ENCODE assay signal across 13 cellular contexts in the genomic region with DNA sequence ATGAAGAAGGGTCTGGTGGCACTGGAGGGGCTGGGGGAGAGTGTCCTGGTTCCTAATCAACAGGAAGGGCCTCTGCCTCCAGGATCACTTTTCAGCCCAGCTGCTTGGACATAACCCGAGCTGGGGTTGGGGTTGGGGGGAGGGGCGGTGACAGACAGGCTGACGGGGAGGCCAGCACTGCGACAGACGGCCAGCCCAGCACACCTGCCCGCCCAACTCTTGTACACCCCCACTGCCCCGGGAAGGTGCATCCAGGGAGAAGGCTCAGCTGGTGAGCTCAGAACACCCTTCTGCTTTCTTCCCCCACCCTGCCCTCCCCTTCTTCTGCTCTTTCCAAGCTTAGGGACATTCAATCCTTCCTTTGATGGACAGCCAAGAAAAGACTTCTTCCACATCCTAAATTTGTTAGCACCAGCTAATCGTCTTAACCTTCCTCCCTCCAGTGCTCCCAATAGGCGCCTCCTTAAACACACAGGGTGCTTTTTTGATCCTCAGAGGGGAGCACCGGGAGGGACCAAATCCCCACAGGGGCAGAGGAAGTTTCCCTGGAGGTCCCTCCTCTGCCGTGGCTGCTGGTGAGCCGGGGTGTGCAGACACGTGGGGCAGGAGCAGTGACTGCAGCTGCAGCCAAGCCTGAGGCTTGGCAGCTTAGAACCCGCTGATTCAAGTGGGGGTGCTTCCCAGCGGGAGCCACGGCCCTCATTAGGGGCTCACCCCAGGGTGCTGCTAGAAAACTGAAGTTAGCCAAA. TPM values are rescaled to one million over a fixed set of nuclear protein-coding genes. Genes with fewer than 3 reads are reported as not detected.
DNase-seq lines count a peak whose midpoint lies in the region; ATAC-seq, FAIRE-seq and TF ChIP-seq lines count a peak whose summit lies in the region.
"Had no signal": no experiment of that assay in that cellular context is flagged by ENCODE, and none has a peak within 500 bp of the region (broad histone marks: within the 10 kb centered on the region; RNA-seq: fewer than 3 reads in every experiment).

No MANE protein-coding gene starts in this region.

- H3K27ac Mint-ChIP-seq in astrocyte (ENCODE audit: unreplicated experiment): peak overlapping the region; percentile 62
- H3K27ac Mint-ChIP-seq in activated CD4-positive, alpha-beta T cell treated with anti-CD3 and anti-CD28 coated beads, Interleukin-2, amount 10 ng/mL, durations not matched to agents 24 days and 14 days: no peak overlapping the region
- H3K27ac Mint-ChIP-seq: activated naive CD8-positive, alpha-beta T cell treated with anti-CD3 and anti-CD28 coated beads, Interleukin-2, amount 50 U/mL, for 24 hours had no signal

- intact Hi-C loops in IMR-90 (cut with micrococcal nuclease): no loop called here
- intact Hi-C loops in activated CD4-positive, alpha-beta T cell treated with anti-CD3 and anti-CD28 coated beads, Interleukin-2, amount 10 ng/mL, durations not matched to agents 24 days and 14 days (cut with micrococcal nuclease): no loop called here

- peak overlapping the region; percentile 29 for H2BK20ac ChIP-seq in IMR-90 (ENCODE audit: low read depth, low read length)

- peak overlapping the region; percentile 49 for H3K14ac ChIP-seq in IMR-90 (replicated peaks; ENCODE audit: low read depth, low read length)

- H3K4me2 ChIP-seq in IMR-90 (ENCODE audit: low read depth, low read length): peak overlapping the region; percentile 53
- H3K4me2 ChIP-seq in astrocyte (ENCODE audit: low read length): peak overlapping the region; percentile 55

- H2BK5ac ChIP-seq in IMR-90 (ENCODE audit: low read depth, low read length, poor library complexity, severe bottlenecking): peak overlapping the region; percentile 21

- H2BK15ac ChIP-seq in IMR-90 (ENCODE audit: low read depth, low read length): 0 out of 3 replicates have a peak overlapping the region, but pooled peaks have one; percentile 40

- CTCF ChIA-PET in IMR-90 (lab: Yijun Ruan, JAX): no interaction called here

- H3K4me1 Mint-ChIP-seq in astrocyte (ENCODE audit: low read depth, unreplicated experiment): peaks cover 21% of the 10 kb centered on the region
- H3K4me1 Mint-ChIP-seq in activated CD4-positive, alpha-beta T cell treated with anti-CD3 and anti-CD28 coated beads, Interleukin-2, amount 10 ng/mL, durations not matched to agents 24 days and 14 days: no peaks in the 10 kb centered on the region
- H3K4me1 Mint-ChIP-seq: activated naive CD8-positive, alpha-beta T cell treated with anti-CD3 and anti-CD28 coated beads, Interleukin-2, amount 50 U/mL, for 24 hours had no signal

- peak overlapping the region; percentile 18 to 85; a peak in 3 of 4 replicates for H4K8ac ChIP-seq in IMR-90 (ENCODE audit: low read depth in 2 of 2, low read length in 2 of 2)

- H2AK5ac ChIP-seq in IMR-90 (ENCODE audit: low read depth, low read length): peak overlapping the region; percentile 80; the same call in 1 of the 2 replicates

- no peak overlapping the region for H3K27ac ChIP-seq in IMR-90 (ENCODE audit: insufficient read depth, low read length)
- no peak overlapping the region for H3K27ac ChIP-seq in astrocyte (ENCODE audit: low read depth, low read length)
- peak overlapping the region; percentile 0 for H3K27ac ChIP-seq in muscle layer of colon (ENCODE audit: low read depth, low read length)

- in situ Hi-C loops in IMR-90 (cut with MboI; ENCODE audit: low sequenced_read_pairs): no loop called here

- peaks cover 50% of the 10 kb centered on the region for H3K27me3 Mint-ChIP-seq in astrocyte (ENCODE audit: low read depth, unreplicated experiment)
- H3K27me3 Mint-ChIP-seq in activated CD4-positive, alpha-beta T cell treated with anti-CD3 and anti-CD28 coated beads, Interleukin-2, amount 10 ng/mL, durations not matched to agents 24 days and 14 days: peaks cover 16% of the 10 kb centered on the region

- peak; percentile 11; the same call in 1 of the 2 replicates for ATAC-seq in IMR-90 (ENCODE audit: low read depth)
- ATAC-seq in HG03457 (IDR thresholded peaks at IDR 0.05; ENCODE audit: unreplicated experiment): no peak
- ATAC-seq: activated naive CD8-positive, alpha-beta T cell treated with anti-CD3 and anti-CD28 coated beads, Interleukin-2, amount 50 U/mL, for 24 hours had no signal

- H3K27me3 ChIP-seq in IMR-90 (ENCODE audit: control insufficient read depth, insufficient read depth, low read length) (no peaks in the 10 kb centered on the region), astrocyte (ENCODE audit: insufficient read depth, low read length) (no peaks in the 10 kb centered on the region), muscle layer of colon (ENCODE audit: control insufficient read depth in 1 of 2, insufficient read depth in 2 of 2, low read length in 2 of 2) (no peaks in the 10 kb centered on the region)
- H3K27me3 ChIP-seq: BE2C had no signal

- peak overlapping the region; percentile 60 for H4K91ac ChIP-seq in IMR-90 (ENCODE audit: insufficient read depth, low read depth, low read length)

- H3K9ac ChIP-seq in IMR-90 (ENCODE audit: low read depth, low read length): no peak overlapping the region
- H3K9ac ChIP-seq in astrocyte (ENCODE audit: low read length): no peak overlapping the region
- no peak overlapping the region for H3K9ac ChIP-seq in muscle layer of colon (ENCODE audit: low read length)

- no TSS peak for BruUV-seq in IMR-90 (replicated peaks; lab: Mats Ljungman, UMichigan)

- H3K36me3 ChIP-seq in IMR-90 (ENCODE audit: control insufficient read depth, insufficient read depth, low read length): no peaks in the 10 kb centered on the region
- no peaks in the 10 kb centered on the region for H3K36me3 ChIP-seq in astrocyte (ENCODE audit: insufficient read depth, low read length)
- no peaks in the 10 kb centered on the region for H3K36me3 ChIP-seq in muscle layer of colon (ENCODE audit: insufficient read depth, low read length)
- H3K36me3 ChIP-seq: BE2C had no signal

- no peak for TF ChIP-seq POLR2A in IMR-90 (IDR thresholded peaks at IDR 0.05; ENCODE audit: low read depth, low read length)

- 26% methylated on average over 8 of the region's 16 CpGs; no CpG with 5 or more reads in 1 of the 2 experiments for WGBS in IMR-90 (ENCODE audit: extremely low coverage in 2 of 2, insufficient read length in 1 of 2), 2 experiments

- H3K9me3 Mint-ChIP-seq in astrocyte (ENCODE audit: unreplicated experiment): no peaks in the 10 kb centered on the region
- no peaks in the 10 kb centered on the region for H3K9me3 Mint-ChIP-seq in activated CD4-positive, alpha-beta T cell treated with anti-CD3 and anti-CD28 coated beads, Interleukin-2, amount 10 ng/mL, durations not matched to agents 24 days and 14 days
- H3K9me3 Mint-ChIP-seq: activated naive CD8-positive, alpha-beta T cell treated with anti-CD3 and anti-CD28 coated beads, Interleukin-2, amount 50 U/mL, for 24 hours had no signal

- no peaks in the 10 kb centered on the region for H3K9me3 ChIP-seq in IMR-90 (ENCODE audit: control insufficient read depth, insufficient read depth, low read length)
- no peaks in the 10 kb centered on the region for H3K9me3 ChIP-seq in astrocyte (ENCODE audit: insufficient read depth, low read depth, low read length)
- H3K9me3 ChIP-seq in muscle layer of colon (ENCODE audit: low read length): no peaks in the 10 kb centered on the region
- H3K9me3 ChIP-seq: BE2C had no signal

- peak overlapping the region; percentile 91 for H2AK9ac ChIP-seq in IMR-90 (replicated peaks; ENCODE audit: low read depth, low read length, poor library complexity)

- no peaks in the 10 kb centered on the region for H3K36me3 Mint-ChIP-seq in astrocyte (ENCODE audit: low read depth, unreplicated experiment)
- no peaks in the 10 kb centered on the region for H3K36me3 Mint-ChIP-seq in activated CD4-positive, alpha-beta T cell treated with anti-CD3 and anti-CD28 coated beads, Interleukin-2, amount 10 ng/mL, durations not matched to agents 24 days and 14 days (ENCODE audit: low read depth)

- peak overlapping the region; percentile 90 for H3K4ac ChIP-seq in IMR-90 (ENCODE audit: low read depth, low read length)

- peaks cover 29 to 85% of the 10 kb centered on the region in 2 experiments for H3K79me1 ChIP-seq in IMR-90 (ENCODE audit: low read depth in 1 of 2, low read length in 2 of 2)

- no peak for FAIRE-seq in astrocyte (lab: Jason Lieb, UNC)
- FAIRE-seq: TTC549 had no signal

- DNase-seq in AG08396 (ENCODE audit: low spot score) (peak; percentile 55), IMR-90 (peak; percentile 27), astrocyte (ENCODE audit: low read depth) (no peak), kidney glomerular epithelial cell (lab: John Stamatoyannopoulos, UW) (no peak)
- no peak for DNase-seq in activated CD4-positive, alpha-beta T cell treated with anti-CD3 and anti-CD28 coated beads, Interleukin-2, amount 10 ng/mL, durations not matched to agents 24 days and 14 days
- DNase-seq in effector CD8-positive, alpha-beta T cell (lab: John Stamatoyannopoulos, UW): no peak
- DNase-seq: activated naive CD8-positive, alpha-beta T cell treated with anti-CD3 and anti-CD28 coated beads, Interleukin-2, amount 50 U/mL, for 24 hours; stimulated activated CD4-positive, alpha-beta T cell treated with anti-CD3 and anti-CD28 coated beads, Interleukin-4, amount 100 ng/mL, for 1 hour; stimulated activated naive CD4-positive, alpha-beta T cell had no signal

- peak overlapping the region; percentile 89 for H4K5ac ChIP-seq in IMR-90 (ENCODE audit: low read depth, low read length)

- H3K4me3 ChIP-seq in IMR-90 (ENCODE audit: insufficient read depth, low read depth, low read length) (no peak overlapping the region), astrocyte (ENCODE audit: insufficient read depth, low read depth, low read length) (no peak overlapping the region), muscle layer of colon (ENCODE audit: low read depth in 1 of 2, low read length in 2 of 2) (no peak overlapping the region)

- no peak overlapping the region for H3K56ac ChIP-seq in IMR-90 (ENCODE audit: extremely low read depth, insufficient read depth, low read length)

- H3K23ac ChIP-seq in IMR-90 (ENCODE audit: low read depth, low read length): peak overlapping the region; percentile 69; the same call in 1 of the 2 replicates

- POLR2A ChIA-PET in IMR-90 (lab: Charles Lee; ENCODE audit: unreplicated experiment): no interaction called here

- H3K4me1 ChIP-seq in IMR-90 (ENCODE audit: control insufficient read depth, insufficient read depth, low read length): peaks cover 35% of the 10 kb centered on the region
- H3K4me1 ChIP-seq in astrocyte (ENCODE audit: insufficient read depth, low read length): peaks cover 33% of the 10 kb centered on the region
- H3K4me1 ChIP-seq in muscle layer of colon (ENCODE audit: insufficient read depth, low read length): peaks cover 50% of the 10 kb centered on the region
- H3K4me1 ChIP-seq: BE2C had no signal

- no peaks in the 10 kb centered on the region for H4K20me1 ChIP-seq in IMR-90 (ENCODE audit: insufficient read depth, low read length)
- H4K20me1 ChIP-seq in astrocyte (ENCODE audit: insufficient read depth, low read length): peaks cover 9% of the 10 kb centered on the region

- dilution Hi-C loops in IMR-90 (cut with HindIII; ENCODE audit: low sequenced_read_pairs, unreplicated experiment): no loop called here

- H3K79me2 ChIP-seq in astrocyte (ENCODE audit: insufficient read depth, low read length): no peaks in the 10 kb centered on the region

- peak overlapping the region; percentile 71 for H3K18ac ChIP-seq in IMR-90 (ENCODE audit: low read depth, low read length)

- peak overlapping the region; percentile 65 for H2BK120ac ChIP-seq in IMR-90 (ENCODE audit: low read depth, low read length)

- no peak for TF ChIP-seq RAD21 in IMR-90 (IDR thresholded peaks at IDR 0.05; ENCODE audit: low read length)

- no peak overlapping the region for H3K4me3 Mint-ChIP-seq in astrocyte (ENCODE audit: unreplicated experiment)
- H3K4me3 Mint-ChIP-seq in activated CD4-positive, alpha-beta T cell treated with anti-CD3 and anti-CD28 coated beads, Interleukin-2, amount 10 ng/mL, durations not matched to agents 24 days and 14 days: no peak overlapping the region
- H3K4me3 Mint-ChIP-seq: activated naive CD8-positive, alpha-beta T cell treated with anti-CD3 and anti-CD28 coated beads, Interleukin-2, amount 50 U/mL, for 24 hours had no signal

- H3K9me1 ChIP-seq in IMR-90 (ENCODE audit: insufficient read depth, low read length): peaks cover 39% of the 10 kb centered on the region

- TF ChIP-seq CTCF in IMR-90 (conservative IDR thresholded peaks at IDR 0.05; ENCODE audit: low read depth, low read length): no peak
- no peak for TF ChIP-seq CTCF in astrocyte (IDR thresholded peaks at IDR 0.05; ENCODE audit: insufficient read depth, low read depth, low read length)

- H2AFZ ChIP-seq in IMR-90 (replicated peaks; ENCODE audit: low read length, poor library complexity): peak overlapping the region; percentile 79
- no peak overlapping the region for H2AFZ ChIP-seq in astrocyte (ENCODE audit: low read depth, low read length)

RNA-seq across cellular contexts. Expression of a gene that starts 44.7 kb away (rescaled TPM):
- total RNA-seq in IMR-90 (2012; rRNA removed) (10.8 and 12.2 TPM in 2 replicates), astrocyte (0.65 and 0.86 TPM in 2 replicates)
- polyA plus RNA-seq in IMR-90 (2012; rRNA removed): 31.3 and 32.0 TPM in 2 replicates
- 19.3 and 25.7 TPM in 2 replicates for polyA plus RNA-seq in IMR-90 (2012; cell fraction: cytosol; rRNA removed)
- 64.7 and 77.6 TPM in 2 replicates for polyA plus RNA-seq in IMR-90 (2012; cell fraction: nucleus; rRNA removed; ENCODE audit: low replicate concordance)
- not detected in 2 replicates for total RNA-seq in activated CD4-positive, alpha-beta T cell treated with anti-CD3 and anti-CD28 coated beads, Interleukin-2, amount 10 ng/mL, durations not matched to agents 24 days and 14 days

Comparison
In these comparisons a context has a peak if more than half of its experiments do, and no peak if none do; other contexts are left out.
1. DNase-seq: peak in AG08396 (single experiment) and IMR-90 (single experiment); none in astrocyte (single experiment), activated CD4-positive, alpha-beta T cell treated with anti-CD3 and anti-CD28 coated beads, Interleukin-2, amount 10 ng/mL, durations not matched to agents 24 days and 14 days (single experiment), kidney glomerular epithelial cell (single experiment) and effector CD8-positive, alpha-beta T cell (single experiment).